In the genomic region with DNA sequence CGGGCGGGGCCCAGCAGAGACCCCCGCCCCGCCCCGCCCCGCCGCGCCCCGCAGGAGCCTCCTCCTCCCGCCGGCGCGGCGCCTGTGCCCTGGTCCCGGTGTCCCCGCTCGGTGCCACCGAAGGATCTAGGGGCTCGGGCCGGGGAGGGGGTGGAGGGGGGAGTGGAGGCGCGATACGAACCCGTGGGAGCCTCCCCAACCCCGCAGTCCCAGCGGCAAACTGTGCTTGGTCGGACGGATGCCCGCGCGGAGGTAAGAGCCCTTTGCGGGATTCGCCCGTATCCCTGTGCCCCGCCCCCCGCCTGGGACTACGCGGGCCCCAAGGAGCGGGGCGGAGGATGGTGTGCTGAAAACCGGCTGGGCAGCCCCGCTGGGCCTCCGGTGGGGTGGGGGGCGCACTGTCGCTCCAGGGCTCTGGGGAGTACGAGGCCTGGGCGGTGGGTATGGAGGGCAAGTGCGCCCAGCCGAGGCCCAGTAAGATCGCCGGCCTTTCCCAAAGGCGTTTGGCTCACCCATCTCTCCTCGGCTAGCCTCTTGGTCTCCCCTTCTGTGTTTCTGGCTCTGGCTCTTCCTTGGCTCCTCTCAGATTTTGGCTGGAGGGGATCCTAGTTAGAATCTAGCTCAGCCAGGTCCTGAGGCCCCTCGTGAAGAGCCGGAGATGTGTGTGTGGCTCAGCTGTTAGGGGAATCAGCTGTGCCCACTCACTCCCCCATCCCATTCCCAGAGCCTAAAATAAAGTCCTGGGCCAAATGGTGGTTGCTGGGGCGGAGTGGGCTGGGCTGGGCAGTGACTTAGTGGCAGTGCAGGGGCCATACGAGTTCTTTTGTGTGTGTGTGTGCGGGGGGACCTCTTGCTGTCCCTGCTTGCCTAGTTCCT, we compare ENCODE assay signal across 8 cellular contexts.
A peak's percentile ranks its signal among the peaks of the same experiment; 100 is the strongest.
DNase-seq lines count a peak whose midpoint lies in the region; ATAC-seq and TF ChIP-seq lines count a peak whose summit lies in the region.

No MANE protein-coding gene starts in this region.

- no peak overlapping the region for H3K27ac ChIP-seq in lower lobe of right lung

- CTCF ChIA-PET in HEK293T (lab: Yijun Ruan, JAX): interaction anchor here (0.7 to 9.2 kb wide), 14 partner anchors 9 to 42 kb away, joined by 3 to 96 read pairs (median 5); no protein-coding TSS in a partner anchor

- peaks cover 10% of the 10 kb centered on the region for H3K4me1 ChIP-seq in lower lobe of right lung

- peak; percentile 25 for ATAC-seq in GM18505 (IDR thresholded peaks at IDR 0.05; ENCODE audit: unreplicated experiment)
- ATAC-seq in lower lobe of right lung: peak in 1 of 2 donors; percentile 6
- no peak for ATAC-seq in HG02588 (IDR thresholded peaks at IDR 0.05; ENCODE audit: unreplicated experiment)

- no peak for TF ChIP-seq CTCF in lower lobe of right lung (IDR thresholded peaks at IDR 0.05)

- peak; percentile 28 for DNase-seq in HEK293T (ENCODE audit: extremely low spot score)
- peak; percentile 41 for DNase-seq in SK-N-DZ (ENCODE audit: low spot score)
- DNase-seq in lower lobe of right lung: no peak
- DNase-seq in posterior vena cava (ENCODE audit: low spot score): no peak
- DNase-seq in stimulated activated CD4-positive, alpha-beta T cell treated with anti-CD3 and anti-CD28 coated beads, Interleukin-15, amount 100 ng/mL, for 24 hours: no peak
- DNase-seq in stimulated activated CD4-positive, alpha-beta T cell treated with anti-CD3 and anti-CD28 coated beads, Interleukin-12 subunit alpha, Interleukin-12 subunit beta, amount 100 ng/mL, for 4 hours: no peak

- no peaks in the 10 kb centered on the region for H3K36me3 ChIP-seq in lower lobe of right lung

- H3K9me3 ChIP-seq in lower lobe of right lung: no peaks in the 10 kb centered on the region

- POLR2A ChIA-PET in HEK293T (lab: Yijun Ruan, JAX): interaction anchor here (1.0 to 1.4 kb wide), 5 partner anchors 9 to 175 kb away, joined by 3 to 5 read pairs (median 3); partner anchors contain the start of gene TICRR

- H3K27me3 ChIP-seq in lower lobe of right lung (ENCODE audit: low read depth): peaks cover 89% of the 10 kb centered on the region

- intact Hi-C loops in lower lobe of right lung (cut with DNase I): no loop called here
- intact Hi-C loops in posterior vena cava (cut with DNase I): no loop called here

- no peak for TF ChIP-seq POLR2A in GM18505 (IDR thresholded peaks at IDR 0.05; ENCODE audit: borderline replicate concordance, extremely low read depth, insufficient read depth, insufficient read length)

- H3K4me3 ChIP-seq in lower lobe of right lung: peak overlapping the region; percentile 43

TF ChIP-seq in HEK293T, 16 proteins besides CTCF, POLR2A, EP300 and RAD21:
- no peak for TF ChIP-seq ELF4 (IDR thresholded peaks at IDR 0.05)
- no peak for TF ChIP-seq FOXK2 (IDR thresholded peaks at IDR 0.05)
- no peak for TF ChIP-seq NFRKB (IDR thresholded peaks at IDR 0.05)
- no peak for TF ChIP-seq LEF1 (IDR thresholded peaks at IDR 0.05; ENCODE audit: borderline replicate concordance)
- no peak for TF ChIP-seq PKNOX1 (IDR thresholded peaks at IDR 0.05)
- no peak for TF ChIP-seq CTBP1 (IDR thresholded peaks at IDR 0.05; ENCODE audit: borderline replicate concordance)
- no peak for TF ChIP-seq SUZ12 (IDR thresholded peaks at IDR 0.05)

Comparison
In these comparisons a context has a peak if more than half of its experiments do, and no peak if none do; other contexts are left out.
1. DNase-seq: peak in HEK293T (single experiment) and SK-N-DZ (single experiment); none in lower lobe of right lung (single experiment), posterior vena cava (single experiment), stimulated activated CD4-positive, alpha-beta T cell treated with anti-CD3 and anti-CD28 coated beads, Interleukin-15, amount 100 ng/mL, for 24 hours (single experiment) and stimulated activated CD4-positive, alpha-beta T cell treated with anti-CD3 and anti-CD28 coated beads, Interleukin-12 subunit alpha, Interleukin-12 subunit beta, amount 100 ng/mL, for 4 hours (single experiment).